ENCODE assay signal across 21 cellular contexts in the genomic region with DNA sequence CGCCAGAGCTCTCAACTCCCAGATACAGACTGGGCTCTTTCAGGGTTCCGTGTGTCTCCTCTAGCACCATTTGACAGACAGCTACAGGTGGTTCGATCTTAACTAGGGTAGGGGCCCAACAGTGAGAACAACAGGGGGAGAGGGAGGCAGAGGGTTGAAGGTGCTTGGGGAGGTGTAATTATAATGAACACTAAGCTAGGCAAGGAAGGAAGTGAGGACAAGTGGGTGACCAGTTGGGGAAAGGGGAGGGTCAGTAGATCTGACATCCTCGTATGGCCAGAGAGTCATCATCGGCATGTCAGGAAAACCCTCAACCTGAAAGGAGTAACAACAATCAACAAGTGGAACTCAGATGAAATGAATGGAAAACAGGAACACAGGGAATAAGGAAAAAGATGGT. TPM values are rescaled to one million over a fixed set of nuclear protein-coding genes. Genes with fewer than 3 reads are reported as not detected.
DNase-seq lines count a peak whose midpoint lies in the region; ATAC-seq, FAIRE-seq and TF ChIP-seq lines count a peak whose summit lies in the region.
"Had no signal": no experiment of that assay in that cellular context is flagged by ENCODE, and none has a peak within 500 bp of the region (broad histone marks: within the 10 kb centered on the region; RNA-seq: fewer than 3 reads in every experiment).

No MANE protein-coding gene starts in this region.

- H3K4me1 ChIP-seq in HEK293 (ENCODE audit: control insufficient read depth, insufficient read depth, low read length) (no peaks in the 10 kb centered on the region), neural progenitor cell (no peaks in the 10 kb centered on the region)
- H3K4me1 ChIP-seq: A549; BE2C; BLaER1 treated with 17β-estradiol and CSF1 and Interleukin-3, amounts not matched to agents 10 nM and 100 nM had no signal

- CTCF ChIA-PET in HEK293 (lab: Yijun Ruan, JAX), result interaction anchor here (0.5 to 2.1 kb wide), 21 partner anchors 9 to 1148 kb away, joined by 3 to 14 read pairs (median 4); no protein-coding TSS in a partner anchor

- H3K36me3 Mint-ChIP-seq in neural progenitor cell, result no peaks in the 10 kb centered on the region
- H3K36me3 Mint-ChIP-seq: CD14-positive monocyte; CD8-positive, alpha-beta memory T cell had no signal

- H3K4me1 Mint-ChIP-seq in neural progenitor cell, result no peaks in the 10 kb centered on the region
- H3K4me1 Mint-ChIP-seq: CD14-positive monocyte; CD8-positive, alpha-beta memory T cell had no signal

- POLR2A ChIA-PET in HEK293 (lab: Yijun Ruan, JAX), result no interaction called here

- H3K27me3 Mint-ChIP-seq in neural progenitor cell (ENCODE audit: insufficient read depth, low read depth), result peaks cover 2% of the 10 kb centered on the region

- DNase-seq in bronchial epithelial cell (ENCODE audit: low read depth) (no peak), neural progenitor cell (ENCODE audit: low spot score) (no peak), NCI-H2227 treated with DMSO at 0.1 percent for 48 hours (lab: John Stamatoyannopoulos, UW) (no peak)
- DNase-seq: CD4-positive, alpha-beta T cell; CD8-positive, alpha-beta memory T cell; DMS 273 treated with DMSO at 0.1 percent for 48 hours; DMS79; EL; GDM1 had no signal

- no peak overlapping the region for H3K4me2 ChIP-seq in neural progenitor cell
- H3K4me2 ChIP-seq: A549; BLaER1 treated with 17β-estradiol and CSF1 and Interleukin-3, amounts not matched to agents 10 nM and 100 nM had no signal

- H3K27ac ChIP-seq in HEK293 (ENCODE audit: extremely low read depth, low read depth, low read length) (no peak overlapping the region), neural progenitor cell (no peak overlapping the region)
- H3K27ac ChIP-seq: A549; BLaER1 treated with 17β-estradiol and CSF1 and Interleukin-3, amounts not matched to agents 10 nM and 100 nM had no signal

- no peak overlapping the region for H3K27ac Mint-ChIP-seq in neural progenitor cell
- H3K27ac Mint-ChIP-seq: CD14-positive monocyte; CD4-positive, alpha-beta T cell; CD8-positive, alpha-beta memory T cell; H9; HFFc6 had no signal

- H3K9ac ChIP-seq in neural progenitor cell, result no peak overlapping the region
- H3K9ac ChIP-seq: BLaER1 treated with 17β-estradiol and CSF1 and Interleukin-3, amounts not matched to agents 10 nM and 100 nM had no signal

- H2AFZ ChIP-seq in neural progenitor cell (replicated peaks), result peak overlapping the region; percentile 84

- no peaks in the 10 kb centered on the region for H3F3A ChIP-seq in neural progenitor cell (ENCODE audit: low read depth)

- FAIRE-seq in bronchial epithelial cell (lab: Jason Lieb, UNC), result peak; percentile 7
- FAIRE-seq: A549, D721Med, GM12878, GM18507 had no signal

- H3K79me2 ChIP-seq in neural progenitor cell (ENCODE audit: low read depth), result no peaks in the 10 kb centered on the region

- no peaks in the 10 kb centered on the region for H3K9me3 Mint-ChIP-seq in neural progenitor cell
- H3K9me3 Mint-ChIP-seq: CD14-positive monocyte; CD4-positive, alpha-beta T cell; CD8-positive, alpha-beta memory T cell; HFFc6 had no signal

- no peaks in the 10 kb centered on the region for H3K36me3 ChIP-seq in HEK293 (ENCODE audit: control insufficient read depth in 2 of 2, insufficient read depth in 1 of 2, low read length in 2 of 2)
- H3K36me3 ChIP-seq in bronchial epithelial cell (ENCODE audit: control insufficient read depth, insufficient read depth, low read length), result no peaks in the 10 kb centered on the region
- no peaks in the 10 kb centered on the region for H3K36me3 ChIP-seq in neural progenitor cell
- H3K36me3 ChIP-seq: BE2C; BLaER1 treated with 17β-estradiol and CSF1 and Interleukin-3, amounts not matched to agents 10 nM and 100 nM had no signal

- ATAC-seq in HG03520 (IDR thresholded peaks at IDR 0.05; ENCODE audit: unreplicated experiment) (no peak), GM21423 (IDR thresholded peaks at IDR 0.05; ENCODE audit: unreplicated experiment) (no peak)

- H3K4me3 ChIP-seq in HEK293 (ENCODE audit: low read depth, low read length) (no peak overlapping the region), bronchial epithelial cell (ENCODE audit: low read depth, low read length) (no peak overlapping the region), neural progenitor cell (no peak overlapping the region)
- H3K4me3 ChIP-seq: A549; BLaER1 treated with 17β-estradiol and CSF1 and Interleukin-3, amounts not matched to agents 10 nM and 100 nM; GM12878 had no signal

- H3K27me3 ChIP-seq in bronchial epithelial cell (ENCODE audit: control insufficient read depth, insufficient read depth, low read length), result no peaks in the 10 kb centered on the region
- no peaks in the 10 kb centered on the region for H3K27me3 ChIP-seq in neural progenitor cell
- H3K27me3 ChIP-seq: BE2C; BLaER1 treated with 17β-estradiol and CSF1 and Interleukin-3, amounts not matched to agents 10 nM and 100 nM had no signal

- H3K9me3 ChIP-seq in HEK293 (ENCODE audit: control insufficient read depth, insufficient read depth, low read depth, low read length), result no peaks in the 10 kb centered on the region
- H3K9me3 ChIP-seq in neural progenitor cell (ENCODE audit: low read depth), result no peaks in the 10 kb centered on the region
- H3K9me3 ChIP-seq: A549; BE2C; BLaER1 treated with 17β-estradiol and CSF1 and Interleukin-3, amounts not matched to agents 10 nM and 100 nM had no signal

- no peak overlapping the region for H3K4me3 Mint-ChIP-seq in neural progenitor cell
- H3K4me3 Mint-ChIP-seq: CD14-positive monocyte; CD4-positive, alpha-beta T cell; CD8-positive, alpha-beta memory T cell; H9; HFFc6 had no signal

- TF ChIP-seq CTCF in HEK293 (tag by site-specific recombination; IDR thresholded peaks at IDR 0.05) (no peak), bronchial epithelial cell (IDR thresholded peaks at IDR 0.05; ENCODE audit: insufficient read depth, low read length, severe bottlenecking) (no peak), neural progenitor cell (IDR thresholded peaks at IDR 0.05) (no peak)

- no peaks in the 10 kb centered on the region for H4K20me1 ChIP-seq in neural progenitor cell (ENCODE audit: low read depth)
- H4K20me1 ChIP-seq: BLaER1 treated with 17β-estradiol and CSF1 and Interleukin-3, amounts not matched to agents 10 nM and 100 nM had no signal

TF ChIP-seq in HEK293, 187 proteins besides CTCF, POLR2A, EP300 and RAD21:
- peak; percentile 88 for TF ChIP-seq SCRT2 (tag by site-specific recombination; IDR thresholded peaks at IDR 0.05)
- TF ChIP-seq, protein P1, sequence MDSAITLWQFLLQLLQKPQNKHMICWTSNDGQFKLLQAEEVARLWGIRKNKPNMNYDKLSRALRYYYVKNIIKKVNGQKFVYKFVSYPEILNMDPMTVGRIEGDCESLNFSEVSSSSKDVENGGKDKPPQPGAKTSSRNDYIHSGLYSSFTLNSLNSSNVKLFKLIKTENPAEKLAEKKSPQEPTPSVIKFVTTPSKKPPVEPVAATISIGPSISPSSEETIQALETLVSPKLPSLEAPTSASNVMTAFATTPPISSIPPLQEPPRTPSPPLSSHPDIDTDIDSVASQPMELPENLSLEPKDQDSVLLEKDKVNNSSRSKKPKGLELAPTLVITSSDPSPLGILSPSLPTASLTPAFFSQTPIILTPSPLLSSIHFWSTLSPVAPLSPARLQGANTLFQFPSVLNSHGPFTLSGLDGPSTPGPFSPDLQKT (IDR thresholded peaks at IDR 0.05; ENCODE audit: borderline replicate concordance, low read depth, low read length), result no peak
- peak; percentile 59; the same call in 1 of the 2 replicates for TF ChIP-seq SCRT1 (tag by site-specific recombination; IDR thresholded peaks at IDR 0.05; ENCODE audit: borderline replicate concordance)
- no peak for TF ChIP-seq AEBP2 (tag by site-specific recombination; IDR thresholded peaks at IDR 0.05; ENCODE audit: borderline replicate concordance)

RNA-seq across cellular contexts. Expression of gene GLIS1, which starts 22.8 kb away (rescaled TPM):
- total RNA-seq in bronchial epithelial cell (under 0.01 TPM in 1 of 2 replicates, not detected in the other), neural progenitor cell (ENCODE audit: low replicate concordance) (not detected in 2 replicates)
- total RNA-seq: CD4-positive, alpha-beta T cell; CD8-positive, alpha-beta memory T cell; GM12878 had no signal
